Comparison of ENCODE assay signal across 12 cellular contexts in the genomic region with DNA sequence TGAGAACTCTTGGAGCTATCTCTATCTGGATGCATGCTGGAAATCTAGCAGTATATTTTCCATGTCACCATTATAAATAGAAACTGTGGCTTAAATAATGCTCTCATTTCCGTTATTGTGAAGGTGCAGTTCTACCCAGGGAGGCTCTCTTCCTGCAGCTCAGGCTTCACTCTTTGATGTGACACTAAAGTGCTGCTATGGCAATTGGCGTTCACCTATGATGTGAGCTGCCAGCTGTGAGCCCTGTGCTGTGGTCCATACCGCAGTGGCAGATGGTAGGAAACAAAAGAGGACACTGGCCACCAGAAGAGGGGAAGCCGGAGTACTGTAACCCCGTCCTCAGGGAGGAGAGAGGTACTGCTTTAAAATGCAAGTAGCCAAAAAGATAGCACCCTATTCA. TPM values are rescaled to one million over a fixed set of nuclear protein-coding genes. Genes with fewer than 3 reads are reported as not detected.
DNase-seq lines count a peak whose midpoint lies in the region; ATAC-seq lines count a peak whose summit lies in the region.
"Had no signal": no experiment of that assay in that cellular context is flagged by ENCODE, and none has a peak within 500 bp of the region (broad histone marks: within the 10 kb centered on the region; RNA-seq: fewer than 3 reads in every experiment).

No MANE protein-coding gene starts in this region.

- H3K9me3 Mint-ChIP-seq in activated CD8-positive, alpha-beta T cell treated with anti-CD3 and anti-CD28 coated beads, Interleukin-2, amount 10 ng/mL, durations not matched to agents 7 days and 5 days (ENCODE audit: insufficient read depth): peaks cover 32% of the 10 kb centered on the region
- peaks cover 4 to 48% (median 14%) of the 10 kb centered on the region in 11 donors for H3K9me3 Mint-ChIP-seq in naive thymus-derived CD4-positive, alpha-beta T cell

- H2BK120ac ChIP-seq in neuronal stem cell (ENCODE audit: low read depth, low read length): no peak overlapping the region

- peaks cover 28% of the 10 kb centered on the region for H3K4me1 Mint-ChIP-seq in activated CD8-positive, alpha-beta T cell treated with anti-CD3 and anti-CD28 coated beads, Interleukin-2, amount 10 ng/mL, durations not matched to agents 7 days and 5 days (ENCODE audit: low read depth)
- H3K4me1 Mint-ChIP-seq in naive thymus-derived CD4-positive, alpha-beta T cell: peaks cover 10 to 49% (median 34%) of the 10 kb centered on the region in 7 donors

- POLR2A ChIA-PET in activated CD8-positive, alpha-beta T cell treated with anti-CD3 and anti-CD28 coated beads, Interleukin-2, amount 10 ng/mL, durations not matched to agents 7 days and 5 days (lab: Charles Lee): interaction anchor here (0.6 to 1.1 kb wide), 5 partner anchors 34 to 526 kb away, joined by 3 to 6 read pairs (median 3); a partner anchor contains a TSS
- POLR2A ChIA-PET in naive thymus-derived CD4-positive, alpha-beta T cell (lab: Charles Lee): interaction anchor here (0.6 to 2.4 kb wide), 6 partner anchors 18 to 420 kb away, joined by 3 to 8 read pairs (median 4); a partner anchor contains a TSS

- H3K4ac ChIP-seq in neuronal stem cell (ENCODE audit: low read length): no peak overlapping the region

- DNase-seq in activated CD4-positive, alpha-beta T cell treated with anti-CD3 and anti-CD28 coated beads for 1 hour: peak; percentile 11
- no peak for DNase-seq in activated CD4-positive, alpha-beta T cell treated with anti-CD3 and anti-CD28 coated beads, Interleukin-2, amount 50 U/mL, for 4 hours
- DNase-seq in LHCN-M2 (ENCODE audit: low read depth) (peak; percentile 1), neuronal stem cell (ENCODE audit: low spot score) (no peak)
- DNase-seq in activated CD8-positive, alpha-beta T cell treated with anti-CD3 and anti-CD28 coated beads, Interleukin-2, amount 10 ng/mL, durations not matched to agents 7 days and 5 days: peak; percentile 70
- peak in 7 of 9 donors; percentile 46 to 66 (median 61) for DNase-seq in naive thymus-derived CD4-positive, alpha-beta T cell
- DNase-seq: KG1, NCI-H774, right lobe of liver had no signal

- peak overlapping the region; percentile 60 for H3K4me3 Mint-ChIP-seq in activated CD8-positive, alpha-beta T cell treated with anti-CD3 and anti-CD28 coated beads, Interleukin-2, amount 10 ng/mL, durations not matched to agents 7 days and 5 days
- peak overlapping the region; percentile 77 to 91 (median 84) for H3K4me3 Mint-ChIP-seq in naive thymus-derived CD4-positive, alpha-beta T cell

- H3K4me3 ChIP-seq in naive thymus-derived CD4-positive, alpha-beta T cell (ENCODE audit: low read length): peak overlapping the region; percentile 31
- H3K4me3 ChIP-seq in neuronal stem cell (ENCODE audit: low read length in 2 of 2): no peak overlapping the region
- H3K4me3 ChIP-seq: lung, right lobe of liver had no signal

- no peak overlapping the region for H3K14ac ChIP-seq in neuronal stem cell (ENCODE audit: low read length)

- no peak overlapping the region for H3K9ac ChIP-seq in neuronal stem cell (ENCODE audit: low read depth, low read length, poor library complexity)

- no peaks in the 10 kb centered on the region for H3K27me3 ChIP-seq in naive thymus-derived CD4-positive, alpha-beta T cell (ENCODE audit: control insufficient read depth in 2 of 2, insufficient read depth in 2 of 2, low read length in 2 of 2)
- no peaks in the 10 kb centered on the region for H3K27me3 ChIP-seq in neuronal stem cell (ENCODE audit: control insufficient read depth in 3 of 3, insufficient read depth in 3 of 3, low read depth in 1 of 3, low read length in 3 of 3)
- H3K27me3 ChIP-seq: right lobe of liver had no signal

- H3K27ac Mint-ChIP-seq in activated CD8-positive, alpha-beta T cell treated with anti-CD3 and anti-CD28 coated beads, Interleukin-2, amount 10 ng/mL, durations not matched to agents 7 days and 5 days: peak overlapping the region; percentile 82
- H3K27ac Mint-ChIP-seq in naive thymus-derived CD4-positive, alpha-beta T cell: peak overlapping the region; percentile 84 to 97 (median 92)

- H2AK5ac ChIP-seq in neuronal stem cell (ENCODE audit: low read depth, low read length): no peak overlapping the region

- H3K36me3 ChIP-seq in naive thymus-derived CD4-positive, alpha-beta T cell (ENCODE audit: control insufficient read depth in 2 of 3, insufficient read depth in 3 of 3, low read length in 3 of 3): no peaks in the 10 kb centered on the region
- H3K36me3 ChIP-seq in neuronal stem cell (replicated peaks in 1 of 2; ENCODE audit: control insufficient read depth in 2 of 2, insufficient read depth in 2 of 2, low read length in 2 of 2): peaks cover 0 to 48% of the 10 kb centered on the region in 2 donors
- H3K36me3 ChIP-seq: right lobe of liver had no signal

- no peak overlapping the region for H3K18ac ChIP-seq in neuronal stem cell (ENCODE audit: low read length)

- H2BK12ac ChIP-seq in neuronal stem cell (ENCODE audit: low read length): no peak overlapping the region

- H3K27me3 Mint-ChIP-seq in activated CD8-positive, alpha-beta T cell treated with anti-CD3 and anti-CD28 coated beads, Interleukin-2, amount 10 ng/mL, durations not matched to agents 7 days and 5 days (ENCODE audit: low read depth): no peaks in the 10 kb centered on the region
- H3K27me3 Mint-ChIP-seq in naive thymus-derived CD4-positive, alpha-beta T cell: no peaks in the 10 kb centered on the region

- no peak overlapping the region for H2AFZ ChIP-seq in neuronal stem cell (ENCODE audit: low read length)

- no CpG with 5 or more reads among the region's 5 CpGs for WGBS in neuronal stem cell (ENCODE audit: extremely low coverage in 2 of 2, insufficient read length in 2 of 2, insufficient replicate concordance in 1 of 2), 2 donors

- peak; percentile 96 for ATAC-seq in activated CD8-positive, alpha-beta T cell treated with anti-CD3 and anti-CD28 coated beads, Interleukin-2, amount 10 ng/mL, durations not matched to agents 7 days and 5 days
- ATAC-seq in naive thymus-derived CD4-positive, alpha-beta T cell: peak; percentile 92
- ATAC-seq in HG02973 (IDR thresholded peaks at IDR 0.05; ENCODE audit: unreplicated experiment): no peak
- ATAC-seq in GM18861 (IDR thresholded peaks at IDR 0.05; ENCODE audit: unreplicated experiment): no peak
- ATAC-seq: right lobe of liver had no signal

- H3K9me3 ChIP-seq in naive thymus-derived CD4-positive, alpha-beta T cell (ENCODE audit: control insufficient read depth in 2 of 3, low read length in 3 of 3): peaks cover 0 to 9% (median 0%) of the 10 kb centered on the region in 3 experiments
- peaks cover 1 to 72% of the 10 kb centered on the region in 2 donors for H3K9me3 ChIP-seq in neuronal stem cell (replicated peaks in 1 of 2; ENCODE audit: control insufficient read depth in 2 of 2, insufficient read depth in 1 of 2, low read depth in 1 of 2, low read length in 2 of 2)
- H3K9me3 ChIP-seq: right lobe of liver had no signal

- H3K79me1 ChIP-seq in neuronal stem cell (ENCODE audit: low read depth, low read length): no peaks in the 10 kb centered on the region

- CTCF ChIA-PET in activated CD8-positive, alpha-beta T cell treated with anti-CD3 and anti-CD28 coated beads, Interleukin-2, amount 10 ng/mL, durations not matched to agents 7 days and 5 days (lab: Charles Lee): interaction anchor here (0.6 to 1.0 kb wide), 3 partner anchors 10 to 420 kb away, joined by 3 to 4 read pairs (median 4); no protein-coding TSS in a partner anchor
- CTCF ChIA-PET in naive thymus-derived CD4-positive, alpha-beta T cell (lab: Charles Lee): interaction anchor here (0.9 to 2.1 kb wide), 2 partner anchors 18 to 117 kb away, joined by 3 to 5 read pairs; no protein-coding TSS in a partner anchor

- H3K4me2 ChIP-seq in neuronal stem cell (ENCODE audit: insufficient read depth, low read length, poor library complexity, severe bottlenecking): no peak overlapping the region

- no peak overlapping the region for H3K23ac ChIP-seq in neuronal stem cell (ENCODE audit: low read depth, low read length, poor library complexity)

- H4K91ac ChIP-seq in neuronal stem cell (ENCODE audit: low read depth, low read length, poor library complexity): no peak overlapping the region

- H2BK15ac ChIP-seq in neuronal stem cell (ENCODE audit: low read length): no peak overlapping the region

- H2BK5ac ChIP-seq in neuronal stem cell (ENCODE audit: low read length): no peak overlapping the region

- H3K36me3 Mint-ChIP-seq in activated CD8-positive, alpha-beta T cell treated with anti-CD3 and anti-CD28 coated beads, Interleukin-2, amount 10 ng/mL, durations not matched to agents 7 days and 5 days (ENCODE audit: low read depth): peaks cover 20% of the 10 kb centered on the region
- peaks cover 0 to 17% (median 9%) of the 10 kb centered on the region in 5 donors for H3K36me3 Mint-ChIP-seq in naive thymus-derived CD4-positive, alpha-beta T cell

- H3K27ac ChIP-seq in naive thymus-derived CD4-positive, alpha-beta T cell (ENCODE audit: low read depth, low read length): peak overlapping the region; percentile 67
- H3K27ac ChIP-seq in neuronal stem cell (replicated peaks; ENCODE audit: low read length): no peak overlapping the region
- H3K27ac ChIP-seq: right lobe of liver had no signal

- no peak overlapping the region for H4K8ac ChIP-seq in neuronal stem cell (ENCODE audit: low read depth, low read length)

- peaks cover 6% of the 10 kb centered on the region in 2 donors for H3K4me1 ChIP-seq in naive thymus-derived CD4-positive, alpha-beta T cell (ENCODE audit: control insufficient read depth in 2 of 2, insufficient read depth in 2 of 2, low read length in 2 of 2)
- H3K4me1 ChIP-seq in neuronal stem cell (ENCODE audit: control insufficient read depth in 2 of 2, insufficient read depth in 1 of 2, low read depth in 1 of 2, low read length in 2 of 2): no peaks in the 10 kb centered on the region
- H3K4me1 ChIP-seq: right lobe of liver had no signal

- intact Hi-C loops in naive thymus-derived CD4-positive, alpha-beta T cell (cut with micrococcal nuclease): loop anchor here (1.0 to 5.0 kb wide), 6 partner anchors 8 to 115 kb away; a partner anchor contains a TSS

RNA-seq across cellular contexts. Expression of a gene that starts 40.6 kb away (rescaled TPM):
- 2.4 and 4.5 TPM in 2 replicates for total RNA-seq in LHCN-M2 (2014; rRNA removed)
- 0.53 TPM for polyA plus RNA-seq in LHCN-M2 (2012)
- total RNA-seq in activated CD8-positive, alpha-beta T cell treated with anti-CD3 and anti-CD28 coated beads, Interleukin-2, amount 10 ng/mL, durations not matched to agents 7 days and 5 days: 1 to 10 TPM; 5.5 to 7.5 TPM
- 10 to 100 TPM in 1 of 5 experiments, 1 to 10 TPM in 4; 1.8 to 12.9 (median 4.4) TPM for total RNA-seq in naive thymus-derived CD4-positive, alpha-beta T cell
- 1 to 10 TPM; 2.6 to 5.7 TPM for polyA plus RNA-seq in naive thymus-derived CD4-positive, alpha-beta T cell
- 4.2 TPM for polyA plus RNA-seq in neuronal stem cell (2013, experiment 1 of 2)
- 4.7 TPM for polyA plus RNA-seq in neuronal stem cell (2013, experiment 2 of 2)

Comparison
In these comparisons a context has a peak if more than half of its experiments do, and no peak if none do; other contexts are left out.
1. DNase-seq: peak in activated CD4-positive, alpha-beta T cell treated with anti-CD3 and anti-CD28 coated beads for 1 hour (single experiment), LHCN-M2 (single experiment), activated CD8-positive, alpha-beta T cell treated with anti-CD3 and anti-CD28 coated beads, Interleukin-2, amount 10 ng/mL, durations not matched to agents 7 days and 5 days (single experiment) and naive thymus-derived CD4-positive, alpha-beta T cell (7 of 9); none in activated CD4-positive, alpha-beta T cell treated with anti-CD3 and anti-CD28 coated beads, Interleukin-2, amount 50 U/mL, for 4 hours (0 of 2) and neuronal stem cell (single experiment).
2. ATAC-seq: peak in activated CD8-positive, alpha-beta T cell treated with anti-CD3 and anti-CD28 coated beads, Interleukin-2, amount 10 ng/mL, durations not matched to agents 7 days and 5 days (single experiment) and naive thymus-derived CD4-positive, alpha-beta T cell (single experiment); none in HG02973 (single experiment) and GM18861 (single experiment).